In the genomic region with DNA sequence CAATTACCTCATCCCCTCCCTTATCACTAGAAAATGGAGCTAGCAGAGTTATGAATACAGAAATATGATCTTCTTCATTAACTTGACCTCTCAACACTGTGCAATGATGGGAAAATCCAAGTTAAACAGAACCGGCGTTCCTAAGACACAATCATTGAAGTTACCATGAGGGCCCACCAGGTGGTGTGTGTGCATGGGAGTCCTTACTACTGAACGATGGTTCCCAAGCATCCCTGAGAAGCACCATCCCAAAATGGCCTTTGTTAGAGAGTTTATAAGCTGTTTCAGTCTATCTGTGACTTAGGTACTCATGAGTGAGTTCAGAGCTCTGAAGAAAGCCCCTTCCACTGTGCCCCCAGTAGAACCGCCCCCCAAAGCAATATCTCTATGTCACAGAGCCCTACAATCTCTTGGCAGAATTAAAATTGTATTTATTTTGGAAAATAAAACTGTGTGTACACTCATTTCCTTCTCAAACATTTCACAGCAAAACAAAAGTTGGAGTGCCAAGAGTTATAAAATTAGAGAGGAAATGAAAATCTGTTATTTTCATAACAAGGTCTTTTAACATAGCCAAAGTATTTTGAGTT, we compare ENCODE assay signal across 9 cellular contexts. TPM values are rescaled to one million over a fixed set of nuclear protein-coding genes. Genes with fewer than 3 reads are reported as not detected.
DNase-seq lines count a peak whose midpoint lies in the region; ATAC-seq, FAIRE-seq and TF ChIP-seq lines count a peak whose summit lies in the region.
"Had no signal": no experiment of that assay in that cellular context is flagged by ENCODE, and none has a peak within 500 bp of the region (broad histone marks: within the 10 kb centered on the region; RNA-seq: fewer than 3 reads in every experiment).

No MANE protein-coding gene starts in this region.

- 0% methylated on average over 4 of the region's 4 CpGs for WGBS in GM12878 (ENCODE audit: insufficient coverage, insufficient replicate concordance, low lambda C conversion rate, missing lambda C conversion rate)

- no peak overlapping the region for H3K9ac ChIP-seq in GM12878 (ENCODE audit: control insufficient read depth, insufficient read depth, low read length)

- no peaks in the 10 kb centered on the region for H3K4me1 ChIP-seq in GM12878 (ENCODE audit: control insufficient read depth, insufficient read depth, low read length)

- DNase-seq in BJ (ENCODE audit: low read depth): no peak
- DNase-seq in NCI-H774 (lab: John Stamatoyannopoulos, UW): peak; percentile 66
- no peak for DNase-seq in GM12878 (ENCODE audit: low read depth, low spot score)
- DNase-seq in iPS-NIHi7 (ENCODE audit: extremely low spot score): peak; percentile 74
- peak; percentile 5 for DNase-seq in stimulated activated CD4-positive, alpha-beta T cell treated with anti-CD3 and anti-CD28 coated beads, Interleukin-4, amount 100 ng/mL, for 1 hour

- no peak overlapping the region for H3K4me2 ChIP-seq in GM12878 (ENCODE audit: control insufficient read depth, insufficient read depth)

- H3K79me2 ChIP-seq in GM12878 (ENCODE audit: control insufficient read depth, insufficient read depth, low read length): no peaks in the 10 kb centered on the region

- TF ChIP-seq CTCF in BJ (IDR thresholded peaks at IDR 0.05; ENCODE audit: insufficient read depth, low read depth, low read length) (peak; percentile 63), GM12878 (IDR thresholded peaks at IDR 0.05 in 2 of 3, conservative IDR thresholded peaks at IDR 0.05 in 1 of 3; ENCODE audit: control insufficient read depth in 2 of 3, extremely low read depth in 1 of 3, insufficient read depth in 1 of 3, low read depth in 3 of 3, low read length in 3 of 3) (peak; percentile 56 to 66 (median 58); a peak in 5 of 6 replicates)

- H3K4me3 ChIP-seq in BJ (ENCODE audit: low read depth, low read length): no peak overlapping the region
- no peak overlapping the region for H3K4me3 ChIP-seq in GM12878
- H3K4me3 ChIP-seq: skin epidermis had no signal

- no peaks in the 10 kb centered on the region for H4K20me1 ChIP-seq in GM12878 (ENCODE audit: control insufficient read depth, insufficient read depth)

- RAD21 ChIA-PET in GM12878 (lab: Charles Lee; ENCODE audit: unreplicated experiment): interaction anchor here (2.1 kb wide), 1 partner anchor 13 kb away, joined by 6 read pairs; no protein-coding TSS in a partner anchor

- ATAC-seq in GM18867 (IDR thresholded peaks at IDR 0.05; ENCODE audit: unreplicated experiment) (peak; percentile 79), HG03342 (IDR thresholded peaks at IDR 0.05; ENCODE audit: unreplicated experiment) (peak; percentile 80), GM12878 (peak; percentile 69), GM21717 (IDR thresholded peaks at IDR 0.05; ENCODE audit: unreplicated experiment) (no peak)

- CTCF ChIA-PET in BJ (lab: Yijun Ruan, JAX) (interaction anchor here (1.0 to 1.1 kb wide), 3 partner anchors 10 to 858 kb away, joined by 3 to 4 read pairs (median 3); no protein-coding TSS in a partner anchor), GM12878 (lab: Yijun Ruan, JAX) (no interaction called here)

- no peaks in the 10 kb centered on the region for H3K27me3 ChIP-seq in BJ (ENCODE audit: control insufficient read depth, insufficient read depth, low read length)
- H3K27me3 ChIP-seq in GM12878 (replicated peaks in 1 of 2; ENCODE audit: control insufficient read depth in 2 of 2, insufficient read depth in 2 of 2, low read length in 1 of 2): no peaks in the 10 kb centered on the region

- intact Hi-C loops in GM12878 (cut with micrococcal nuclease; ENCODE audit: unreplicated experiment): loop anchor here (2.0 to 10.0 kb wide), 2 partner anchors 547 to 857 kb away; no protein-coding TSS in a partner anchor

- FAIRE-seq in GM12878 (lab: Jason Lieb, UNC): no peak

- POLR2A ChIA-PET in BJ (lab: Charles Lee) (no interaction called here), GM12878 (lab: Charles Lee) (no interaction called here)

- in situ Hi-C loops in GM12878 (cut with MboI): loop anchor here (10.0 kb wide), 1 partner anchor 857 kb away; no protein-coding TSS in a partner anchor

- no TSS peak for BruUV-seq in GM12878 (replicated peaks; lab: Mats Ljungman, UMichigan)

- TF ChIP-seq POLR2A in GM12878 (IDR thresholded peaks at IDR 0.05; ENCODE audit: low read depth, low read length): no peak

- H2AFZ ChIP-seq in GM12878 (ENCODE audit: control insufficient read depth, low read depth, low read length): no peak overlapping the region

- H3K27ac ChIP-seq in GM12878 (ENCODE audit: control insufficient read depth, insufficient read depth): no peak overlapping the region
- H3K27ac ChIP-seq: skin epidermis had no signal

- SMC1A ChIA-PET in GM12878 (lab: Charles Lee; ENCODE audit: uncharacterized antibody, unreplicated experiment): no interaction called here

- peak; percentile 58 for TF ChIP-seq RAD21 in GM12878 (IDR thresholded peaks at IDR 0.05; ENCODE audit: insufficient read depth, low read depth, low read length)

- H3K36me3 ChIP-seq in BJ (ENCODE audit: control insufficient read depth, insufficient read depth, low read length) (no peaks in the 10 kb centered on the region), GM12878 (ENCODE audit: control insufficient read depth in 2 of 2, insufficient read depth in 2 of 2, low read length in 1 of 2) (no peaks in the 10 kb centered on the region)

- no peaks in the 10 kb centered on the region for H3K9me3 ChIP-seq in GM12878 (replicated peaks; ENCODE audit: control insufficient read depth, insufficient read depth, low read length)

- TF ChIP-seq EP300 in GM12878 (IDR thresholded peaks at IDR 0.05; ENCODE audit: borderline replicate concordance in 1 of 2, control insufficient read depth in 1 of 2, low read depth in 2 of 2, low read length in 2 of 2): no peak

TF ChIP-seq in GM12878, 131 proteins besides CTCF, POLR2A, EP300 and RAD21:
- TF ChIP-seq SMC3 (IDR thresholded peaks at IDR 0.05; ENCODE audit: borderline replicate concordance, low read length) (peak; percentile 75; the same call in 1 of the 2 replicates), HDAC2 (IDR thresholded peaks at IDR 0.05) (no peak)

RNA-seq across cellular contexts. Expression of a gene that starts 56.8 kb away (rescaled TPM):
- polyA plus RNA-seq in BJ (2011; rRNA removed) (not detected in 2 replicates), GM12878 (2011; rRNA removed) (0.01 TPM in 1 of 2 replicates, not detected in the other), GM12878 (2014; fragmentation: Illumina TruSeq; extraction: Trizol) (not detected in 2 replicates), GM12878 (2014; fragmentation: Nextera tagmentation; extraction: Ambion mirVana) (not detected), GM12878 (2014; rRNA removed) (not detected in 2 replicates), GM12878 (2016; fragmentation: Nextera tagmentation; extraction: Ambion mirVana) (not detected)
- polyA minus RNA-seq in BJ (2011; rRNA and poly(A)+ RNA removed): not detected in 2 replicates
- total RNA-seq in GM12878 (2013; cell fraction: nucleolus; rRNA removed): not detected in 2 replicates
- total RNA-seq in GM12878 (2014; rRNA removed) (not detected in 2 replicates), GM12878 (2014; rRNA removed; fragmentation: Illumina TruSeq; extraction: Trizol) (not detected in 2 replicates), GM12878 (2021) (not detected in 2 replicates)
- polyA plus RNA-seq in GM12878 (2011; ENCODE audit: low read depth): not detected
- not detected in 2 replicates for polyA plus RNA-seq in GM12878 (2011; cell fraction: cytosol; rRNA removed)
- not detected in 2 replicates for polyA plus RNA-seq in GM12878 (2011; cell fraction: nucleus; rRNA removed)
- polyA plus RNA-seq in GM12878 (2012): not detected in 2 replicates
- not detected in 2 replicates for polyA minus RNA-seq in GM12878 (2011; rRNA and poly(A)+ RNA removed)
- polyA minus RNA-seq in GM12878 (2011; cell fraction: cytosol; rRNA and poly(A)+ RNA removed): not detected in 2 replicates
- not detected in 2 replicates for polyA minus RNA-seq in GM12878 (2011; cell fraction: nucleus; rRNA and poly(A)+ RNA removed)

Comparison
In these comparisons a context has a peak if more than half of its experiments do, and no peak if none do; other contexts are left out.
1. DNase-seq: peak in NCI-H774 (single experiment), iPS-NIHi7 (single experiment) and stimulated activated CD4-positive, alpha-beta T cell treated with anti-CD3 and anti-CD28 coated beads, Interleukin-4, amount 100 ng/mL, for 1 hour (single experiment); none in BJ (single experiment) and GM12878 (single experiment).